Comparison of ENCODE assay signal across 7 cellular contexts in genomic region chr18:59515956-59516355, GRCh38.
A peak's percentile ranks its signal among the peaks of the same experiment; 100 is the strongest.
DNase-seq lines count a peak whose midpoint lies in the region; ATAC-seq and TF ChIP-seq lines count a peak whose summit lies in the region.
"Not testable (repeated sequence)": the region's sequence is repeated elsewhere in the genome, so short reads cannot be mapped to it uniquely, and the experiment has no call there.

No MANE protein-coding gene starts in this region.

- H3K27ac ChIP-seq in GM23248; SK-N-SH (ENCODE audit: low read depth in 2 of 2, low read length in 1 of 2): not testable (repeated sequence)
- peak overlapping the region; percentile 87 for H3K27ac ChIP-seq in rectal smooth muscle tissue (ENCODE audit: low read depth, low read length)

- not testable (repeated sequence) for H2AFZ ChIP-seq in GM23248; SK-N-SH (ENCODE audit: low read depth)

- peaks cover 50% of the 10 kb centered on the region for H3K4me1 Mint-ChIP-seq in endothelial cell (ENCODE audit: unreplicated experiment)
- peaks cover 50% of the 10 kb centered on the region for H3K4me1 Mint-ChIP-seq in mesothelial cell of epicardium
- H3K4me1 Mint-ChIP-seq in type B pancreatic cell (ENCODE audit: unreplicated experiment): peaks cover 52% of the 10 kb centered on the region

- H3K79me2 ChIP-seq in GM23248 (ENCODE audit: insufficient read depth); SK-N-SH (ENCODE audit: insufficient read depth): not testable (repeated sequence)

- not testable (repeated sequence) for H3K27me3 ChIP-seq in GM23248 (replicated peaks; ENCODE audit: insufficient read depth); SK-N-SH (ENCODE audit: insufficient read depth); rectal smooth muscle tissue (ENCODE audit: control insufficient read depth, insufficient read depth, low read length)

- not testable (repeated sequence) for H3K36me3 ChIP-seq in GM23248 (ENCODE audit: low read depth); SK-N-SH (replicated peaks in 1 of 2; ENCODE audit: control insufficient read depth in 1 of 2, insufficient read depth in 2 of 2, low read length in 1 of 2); rectal smooth muscle tissue (ENCODE audit: control insufficient read depth, insufficient read depth, low read length)

- not testable (repeated sequence) for DNase-seq in GM23248; SK-N-SH; endothelial cell (ENCODE audit: low spot score); left ventricle myocardium superior; mesothelial cell of epicardium (ENCODE audit: low spot score in 2 of 2, unreplicated experiment in 2 of 2); type B pancreatic cell (ENCODE audit: extremely low spot score, unreplicated experiment)

- POLR2A ChIA-PET in SK-N-SH (lab: Yijun Ruan, JAX): interaction anchor here (1.4 kb wide), 1 partner anchor 37 kb away, joined by 5 read pairs; no protein-coding TSS in a partner anchor

- peak overlapping the region; percentile 5 for H3K4me2 ChIP-seq in GM23248 (ENCODE audit: unreplicated experiment)
- peak overlapping the region; percentile 3; the same call in 1 of the 2 replicates for H3K4me2 ChIP-seq in SK-N-SH

- ATAC-seq in left ventricle myocardium superior: peak; percentile 2

- not testable (repeated sequence) for H3K9me3 ChIP-seq in GM23248 (ENCODE audit: low read depth); SK-N-SH

- WGBS in GM23248 (ENCODE audit: low coverage in 1 of 2, low lambda C conversion rate in 2 of 2, missing lambda C conversion rate in 2 of 2), 2 experiments: 74 to 81% methylated on average over 6 of the region's 6 CpGs
- 76% methylated on average over 6 of the region's 6 CpGs for WGBS in SK-N-SH (ENCODE audit: low lambda C conversion rate)

- H3K4me3 ChIP-seq in GM23248; SK-N-SH (ENCODE audit: low read depth in 2 of 2, low read length in 1 of 2); rectal smooth muscle tissue (ENCODE audit: low read length): not testable (repeated sequence)

- CTCF ChIA-PET in SK-N-SH (lab: Yijun Ruan, JAX): interaction anchor here (0.9 to 1.7 kb wide), 6 partner anchors 49 to 307 kb away, joined by 3 to 9 read pairs (median 3); no protein-coding TSS in a partner anchor

- in situ Hi-C loops in GM23248 (cut with MboI): not testable (repeated sequence)

- not testable (repeated sequence) for H4K20me1 ChIP-seq in GM23248 (ENCODE audit: insufficient read depth); SK-N-SH (ENCODE audit: insufficient read depth)

- H3K27ac Mint-ChIP-seq in endothelial cell (ENCODE audit: unreplicated experiment): peak overlapping the region; percentile 75
- H3K27ac Mint-ChIP-seq in mesothelial cell of epicardium: peak overlapping the region; percentile 64
- peak overlapping the region; percentile 15 for H3K27ac Mint-ChIP-seq in type B pancreatic cell

- H3K27me3 Mint-ChIP-seq in endothelial cell (ENCODE audit: unreplicated experiment): peaks cover 11% of the 10 kb centered on the region
- not testable (repeated sequence) for H3K27me3 Mint-ChIP-seq in mesothelial cell of epicardium (ENCODE audit: low read depth); type B pancreatic cell

- not testable (repeated sequence) for TF ChIP-seq EP300 in SK-N-SH (IDR thresholded peaks at IDR 0.05; ENCODE audit: borderline replicate concordance in 1 of 2, low read depth in 1 of 2, low read length in 1 of 2)

- H3K4me1 ChIP-seq in GM23248 (ENCODE audit: insufficient read depth) (peaks cover 16% of the 10 kb centered on the region; the same call in 1 of the 2 replicates), SK-N-SH (ENCODE audit: control insufficient read depth in 1 of 2, insufficient read depth in 2 of 2, low read depth in 1 of 2, low read length in 1 of 2) (peaks cover 5 to 32% of the 10 kb centered on the region in 2 experiments; a peak in 3 of 4 replicates), rectal smooth muscle tissue (ENCODE audit: control insufficient read depth, insufficient read depth, low read length) (peaks cover 37% of the 10 kb centered on the region)

- H3K36me3 Mint-ChIP-seq in endothelial cell (ENCODE audit: low read depth, unreplicated experiment); mesothelial cell of epicardium; type B pancreatic cell: not testable (repeated sequence)

- not testable (repeated sequence) for H3F3A ChIP-seq in GM23248 (ENCODE audit: insufficient read depth); SK-N-SH (replicated peaks; ENCODE audit: insufficient read depth)

- intact Hi-C loops in left ventricle myocardium superior (cut with micrococcal nuclease): not testable (repeated sequence)

- TF ChIP-seq RAD21 in SK-N-SH (IDR thresholded peaks at IDR 0.05; ENCODE audit: low read length): not testable (repeated sequence)

- not testable (repeated sequence) for H3K9me3 Mint-ChIP-seq in endothelial cell (ENCODE audit: unreplicated experiment); mesothelial cell of epicardium; type B pancreatic cell

- not testable (repeated sequence) for H3K9ac ChIP-seq in GM23248; SK-N-SH; rectal smooth muscle tissue (ENCODE audit: low read length)

- not testable (repeated sequence) for H3K9me2 ChIP-seq in GM23248 (ENCODE audit: insufficient read depth); SK-N-SH

- TF ChIP-seq CTCF in SK-N-SH (IDR thresholded peaks at IDR 0.05); endothelial cell (IDR thresholded peaks at IDR 0.05; ENCODE audit: unreplicated experiment); mesothelial cell of epicardium (IDR thresholded peaks at IDR 0.05; ENCODE audit: unreplicated experiment); type B pancreatic cell (conservative IDR thresholded peaks at IDR 0.05): not testable (repeated sequence)

- not testable (repeated sequence) for H3K4me3 Mint-ChIP-seq in endothelial cell (ENCODE audit: unreplicated experiment); mesothelial cell of epicardium
- H3K4me3 Mint-ChIP-seq in type B pancreatic cell: peak overlapping the region; percentile 44

Comparison
In these comparisons a context has a peak if more than half of its experiments do, and no peak if none do; other contexts are left out.
1. H3K27ac Mint-ChIP-seq: peak in every context shown above with its lines; median percentile 75 in endothelial cell; 64 in mesothelial cell of epicardium; 15 in type B pancreatic cell.